In the genomic region with DNA sequence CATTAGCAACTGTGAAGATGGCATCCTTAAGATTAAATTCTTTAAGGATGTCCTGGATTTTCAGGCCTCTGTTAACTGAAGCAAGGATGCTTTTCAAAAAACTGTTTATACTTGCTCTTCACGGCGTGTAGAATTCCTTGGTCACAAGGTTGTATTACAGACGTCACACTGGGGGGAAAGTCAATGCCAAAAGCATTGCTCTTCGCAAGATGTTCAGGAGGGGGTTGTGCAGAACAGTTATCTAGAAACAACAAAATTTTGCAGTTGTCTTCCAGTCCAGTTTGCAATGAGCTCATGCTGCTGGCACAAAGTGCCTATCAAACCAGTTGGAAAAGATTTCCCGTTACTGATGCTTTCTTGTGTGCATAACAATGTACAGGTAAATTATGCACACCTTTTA, we compare ENCODE assay signal across 24 cellular contexts.
"Had no signal": no experiment of that assay in that cellular context is flagged by ENCODE, and none has a peak within 500 bp of the region (broad histone marks: within the 10 kb centered on the region; RNA-seq: fewer than 3 reads in every experiment).

No MANE protein-coding gene starts in this region.

- H3K27ac ChIP-seq: stomach, suprapubic skin, testis, thoracic aorta, thyroid gland, tibial artery, tibial nerve, transverse colon, upper lobe of left lung, upper lobe of right lung, uterus, vagina had no signal

- H3K27me3 ChIP-seq: stomach, suprapubic skin, testis, thyroid gland, tibial artery, tibial nerve, transverse colon, upper lobe of left lung, upper lobe of right lung, uterus, vagina had no signal

- H3K4me3 ChIP-seq: stomach, suprapubic skin, testis, thoracic aorta, thyroid gland, tibial artery, tibial nerve, transverse colon, upper lobe of left lung, upper lobe of right lung, uterus, vagina had no signal

- H3K36me3 ChIP-seq: stomach, suprapubic skin, thoracic aorta, thyroid gland, tibial artery, transverse colon, upper lobe of left lung, upper lobe of right lung, uterus, vagina had no signal

- DNase-seq: stimulated activated CD4-positive, alpha-beta T cell treated with anti-CD3 and anti-CD28 coated beads, Interleukin-2, amount 100 ng/mL, for 48 hours; stimulated activated CD4-positive, alpha-beta T cell treated with anti-CD3 and anti-CD28 coated beads, Interleukin-4, amount 100 ng/mL, for 1 hour; stimulated activated CD4-positive, alpha-beta T cell treated with anti-CD3 and anti-CD28 coated beads, Interleukin-4, amount 100 ng/mL, for 24 hours; stimulated activated CD4-positive, alpha-beta T cell treated with anti-CD3 and anti-CD28 coated beads, Interleukin-4, amount 100 ng/mL, for 4 hours; stimulated activated CD8-positive, alpha-beta memory T cell treated with anti-CD3 and anti-CD28 coated beads, Interleukin-4, amount 100 ng/mL, for 48 hours; stimulated activated naive B cell treated with anti-CD40 and anti-IgM and Interleukin-4, amounts not matched to agents 10 μg/mL and 1 μg/mL and 100 μg/mL, for 72 hours; stimulated activated naive CD4-positive, alpha-beta T cell; stimulated activated naive CD4-positive, alpha-beta T cell treated with Interleukin-2 at 50 U/mL for 16 hours; stimulated activated naive CD8-positive, alpha-beta T cell treated with anti-CD3 and anti-CD28 coated beads, Interleukin-15, amount 100 ng/mL, for 72 hours; stimulated activated naive CD8-positive, alpha-beta T cell treated with anti-CD3 and anti-CD28 coated beads, Interleukin-15, Interleukin-2, amounts not matched to agents 100 U/mL and 50 U/mL, for 24 hours; stomach; substantia nigra; testis; thyroid gland; tibial artery; transverse colon; upper lobe of left lung; upper lobe of right lung; uterus had no signal

- H3K9me3 ChIP-seq: stomach, suprapubic skin, testis, thoracic aorta, thyroid gland, tibial artery, tibial nerve, transverse colon, upper lobe of left lung, upper lobe of right lung, uterus, vagina had no signal

- FAIRE-seq: urothelium cell line had no signal

- H3K4me1 ChIP-seq: stomach, testis, tibial artery, tibial nerve, upper lobe of left lung, upper lobe of right lung, uterus, vagina had no signal
